In the genomic region with DNA sequence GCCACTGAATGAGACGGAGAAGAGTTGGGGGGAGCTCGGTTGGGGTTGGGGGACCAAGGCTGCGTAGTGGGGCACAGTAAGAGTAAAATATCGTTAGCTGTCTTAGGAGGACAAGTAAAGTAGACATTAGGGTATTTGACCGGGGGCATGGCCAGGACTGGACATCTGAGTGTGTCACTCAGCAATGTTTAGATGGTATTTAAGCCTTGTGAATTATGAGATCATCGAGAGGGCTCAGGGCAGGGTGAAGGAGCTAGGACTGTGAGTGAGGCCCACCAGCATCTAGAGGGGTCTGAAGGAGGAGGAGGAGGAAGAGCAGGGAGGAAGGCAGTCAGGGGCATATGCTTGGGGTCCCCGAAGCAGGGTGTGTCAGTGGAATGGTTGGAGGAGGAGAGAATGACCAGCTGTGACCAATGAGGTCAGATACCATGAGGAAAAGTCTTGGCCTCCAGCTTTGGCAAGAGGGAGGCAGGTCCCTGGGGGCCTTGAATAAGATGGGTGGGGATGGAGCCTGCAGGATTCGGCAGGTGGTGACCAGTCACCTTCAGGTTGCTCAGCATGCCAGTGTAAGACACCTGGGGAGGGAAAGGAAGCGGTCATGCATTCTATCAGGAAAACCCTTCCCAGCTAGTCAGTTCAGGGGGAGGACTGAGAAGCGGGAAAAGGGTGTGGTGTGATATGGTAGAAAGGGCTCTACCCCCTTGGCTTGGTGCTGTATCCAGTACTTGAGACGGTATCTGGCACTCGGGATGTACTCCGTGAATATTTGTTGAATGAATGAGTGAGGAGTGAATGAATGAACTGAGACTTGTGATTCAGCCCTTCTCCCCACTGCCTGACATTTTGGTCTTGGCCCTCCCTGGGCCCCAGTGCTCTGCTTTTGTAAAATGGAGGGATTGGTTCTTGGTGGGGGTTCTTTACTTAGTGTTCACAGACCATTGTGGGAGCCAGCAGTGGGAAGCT, we compare ENCODE assay signal across 8 cellular contexts. TPM values are rescaled to one million over a fixed set of nuclear protein-coding genes. Genes with fewer than 3 reads are reported as not detected.
DNase-seq lines count a peak whose midpoint lies in the region; TF ChIP-seq lines count a peak whose summit lies in the region.

No MANE protein-coding gene starts in this region.

- CTCF ChIA-PET in Calu3 (lab: Charles Lee): interaction anchor here (0.5 to 5.9 kb wide), 3 partner anchors 35 to 57 kb away, joined by 3 to 122 read pairs (median 116); partner anchors contain the start of gene TSPAN14

- intact Hi-C loops in Calu3 (cut with micrococcal nuclease; ENCODE audit: unreplicated experiment): no loop called here

- H3K4me2 ChIP-seq in parathyroid adenoma (ENCODE audit: low read length): no peak overlapping the region

- TF ChIP-seq CTCF in Calu3 (IDR thresholded peaks at IDR 0.05; ENCODE audit: unreplicated experiment): no peak
- TF ChIP-seq CTCF in VCaP (conservative IDR thresholded peaks at IDR 0.05): no peak
- no peak for TF ChIP-seq CTCF in epithelial cell of esophagus (IDR thresholded peaks at IDR 0.05; ENCODE audit: insufficient read depth, low read depth, low read length, missing control alignments)
- TF ChIP-seq CTCF in parathyroid adenoma (IDR thresholded peaks at IDR 0.05): no peak

- H3K4me3 ChIP-seq in epithelial cell of esophagus (ENCODE audit: low read length): no peak overlapping the region
- H3K4me3 ChIP-seq in parathyroid adenoma (ENCODE audit: low read depth, low read length): no peak overlapping the region

- peak overlapping the region; percentile 99 for H3K27ac ChIP-seq in VCaP
- peak overlapping the region; percentile 12 for H3K27ac ChIP-seq in parathyroid adenoma

- DNase-seq in Calu3: no peak
- DNase-seq in epithelial cell of esophagus (ENCODE audit: low read depth): peak; percentile 67
- no peak for DNase-seq in UCSD-AML1 (lab: John Stamatoyannopoulos, UW; ENCODE audit: unreplicated experiment)
- no peak for DNase-seq in NCI-H1092 (lab: John Stamatoyannopoulos, UW)
- DNase-seq in NCI-H2171 treated with DMSO at 0.1 percent for 48 hours (lab: John Stamatoyannopoulos, UW): no peak
- no peak for DNase-seq in NCI-H2081 (lab: John Stamatoyannopoulos, UW)

- peaks cover 38% of the 10 kb centered on the region for H3K79me2 ChIP-seq in parathyroid adenoma

- peak overlapping the region; percentile 34 for H3K4me3 Mint-ChIP-seq in Calu3 (ENCODE audit: low read depth, unreplicated experiment)

- H3K36me3 Mint-ChIP-seq in Calu3 (ENCODE audit: insufficient read depth, unreplicated experiment): peaks cover 39% of the 10 kb centered on the region

- H2AFZ ChIP-seq in parathyroid adenoma: no peak overlapping the region

- H3K4me1 Mint-ChIP-seq in Calu3 (ENCODE audit: low read depth, unreplicated experiment): peaks cover 100% of the 10 kb centered on the region

- no peaks in the 10 kb centered on the region for H3K27me3 ChIP-seq in parathyroid adenoma (ENCODE audit: control insufficient read depth, insufficient read depth, low read length)

- no peaks in the 10 kb centered on the region for H3K9me3 Mint-ChIP-seq in Calu3 (ENCODE audit: low read depth, unreplicated experiment)

- H3K27ac Mint-ChIP-seq in Calu3 (ENCODE audit: unreplicated experiment): peak overlapping the region; percentile 42

- BruUV-seq in Calu3 (replicated peaks; lab: Mats Ljungman, UMichigan): no TSS peak

- peaks cover 55% of the 10 kb centered on the region for H3K4me1 ChIP-seq in parathyroid adenoma

- no peaks in the 10 kb centered on the region for H3K9me3 ChIP-seq in parathyroid adenoma (ENCODE audit: control insufficient read depth, low read length)

- H3K9ac ChIP-seq in parathyroid adenoma: no peak overlapping the region

- H3K27me3 Mint-ChIP-seq in Calu3 (ENCODE audit: unreplicated experiment): no peaks in the 10 kb centered on the region

- no peaks in the 10 kb centered on the region for H3K36me3 ChIP-seq in parathyroid adenoma (ENCODE audit: control insufficient read depth, insufficient read depth, low read length)

RNA-seq across cellular contexts. Expression of gene SH2D4B, which starts 34.8 kb away (rescaled TPM):
- total RNA-seq in Calu3 (2022): 0.24 TPM in 1 of 2 replicates, not detected in the other

RNA-seq across cellular contexts. Expression of gene TSPAN14, which starts 48.8 kb away (rescaled TPM):
- total RNA-seq in Calu3 (2022): 98.6 and 116 TPM in 2 replicates
